8 cellular contexts compared by ENCODE assay signal in the genomic region with DNA sequence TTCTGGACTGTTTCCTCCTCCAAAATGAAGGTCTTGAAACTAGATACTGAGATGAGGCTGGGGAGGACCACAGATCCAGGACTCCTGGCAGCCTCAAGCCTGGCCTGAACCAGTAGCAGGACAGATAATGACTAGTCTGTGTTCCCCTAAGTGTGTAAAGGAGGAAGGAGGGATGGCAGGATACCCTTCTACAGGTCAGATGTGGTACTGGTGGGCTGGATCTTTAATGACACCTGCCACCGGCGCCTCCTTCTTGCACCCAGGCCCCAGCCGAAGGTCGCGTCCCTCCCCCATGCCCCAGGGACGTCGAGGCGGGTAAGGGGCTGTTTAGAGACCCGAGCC. TPM values are rescaled to one million over a fixed set of nuclear protein-coding genes. Genes with fewer than 3 reads are reported as not detected.
DNase-seq lines count a peak whose midpoint lies in the region; ATAC-seq and TF ChIP-seq lines count a peak whose summit lies in the region.

No MANE protein-coding gene starts in this region.

- H2AFZ ChIP-seq in Loucy (ENCODE audit: low read length), result peak overlapping the region; percentile 85; the same call in 1 of the 2 replicates

- H3K27me3 ChIP-seq in Loucy (ENCODE audit: insufficient read depth, low read length, poor library complexity, severe bottlenecking), result no peaks in the 10 kb centered on the region
- no peaks in the 10 kb centered on the region for H3K27me3 ChIP-seq in mononuclear cell (ENCODE audit: insufficient read depth, low read length)

- DNase-seq in coronary artery (ENCODE audit: low spot score) (no peak), KBM-7 (no peak), RPMI8226 (no peak)

- in situ Hi-C loops in KBM-7 (cut with MboI; ENCODE audit: low pct_unique_long_range_greater_than_20kb, low sequenced_read_pairs), result no loop called here

- H3K4me1 ChIP-seq in Loucy (ENCODE audit: insufficient read depth, low read length, poor library complexity, severe bottlenecking) (peaks cover 21% of the 10 kb centered on the region), mononuclear cell (ENCODE audit: insufficient read depth, low read length) (peaks cover 24% of the 10 kb centered on the region)

- peaks cover 7% of the 10 kb centered on the region for H3F3A ChIP-seq in Loucy (ENCODE audit: low read depth)

- no peaks in the 10 kb centered on the region for H3K9me2 ChIP-seq in Loucy (replicated peaks; ENCODE audit: low read depth, low read length)

- peak overlapping the region; percentile 94 for H3K9ac ChIP-seq in Loucy (ENCODE audit: low read depth, low read length, poor library complexity, severe bottlenecking)

- peaks cover 29% of the 10 kb centered on the region; the same call in 1 of the 2 replicates for H3K36me3 ChIP-seq in Loucy (ENCODE audit: insufficient read depth, low read length)

- ATAC-seq in GM21619 (IDR thresholded peaks at IDR 0.05; ENCODE audit: unreplicated experiment) (no peak), HG03280 (IDR thresholded peaks at IDR 0.05; ENCODE audit: unreplicated experiment) (no peak)

- peak overlapping the region; percentile 91 to 97 for H3K27ac ChIP-seq in coronary artery

- peaks cover 3% of the 10 kb centered on the region for H4K20me1 ChIP-seq in Loucy (ENCODE audit: insufficient read depth, low read length, poor library complexity, severe bottlenecking)

- peaks cover 36% of the 10 kb centered on the region for H3K79me2 ChIP-seq in Loucy (ENCODE audit: insufficient read depth, low read length)

- no peak for TF ChIP-seq CTCF in GM12875 (IDR thresholded peaks at IDR 0.05; ENCODE audit: borderline replicate concordance, insufficient read depth, low read depth, low read length)
- no peak for TF ChIP-seq CTCF in Loucy (conservative IDR thresholded peaks at IDR 0.05; ENCODE audit: low read length)
- TF ChIP-seq CTCF in coronary artery (IDR thresholded peaks at IDR 0.05), result no peak

- peak overlapping the region; percentile 93 for H3K4me3 ChIP-seq in GM12875 (ENCODE audit: low read depth, low read length)
- peak overlapping the region; percentile 86 for H3K4me3 ChIP-seq in Loucy (ENCODE audit: low read length, poor library complexity, severe bottlenecking)
- H3K4me3 ChIP-seq in coronary artery, result peak overlapping the region; percentile 94
- peak overlapping the region; percentile 95 for H3K4me3 ChIP-seq in mononuclear cell (ENCODE audit: low read length)

- H3K4me2 ChIP-seq in Loucy (ENCODE audit: low read depth, low read length, poor library complexity, severe bottlenecking), result peak overlapping the region; percentile 93

- H3K9me3 ChIP-seq in Loucy (ENCODE audit: insufficient read depth, low read depth, low read length), result no peaks in the 10 kb centered on the region
- no peaks in the 10 kb centered on the region for H3K9me3 ChIP-seq in mononuclear cell (ENCODE audit: low read depth, low read length)

RNA-seq across cellular contexts. Expression of a gene that starts 0.6 kb away (rescaled TPM):
- 21.5 TPM for total RNA-seq in mononuclear cell

RNA-seq across cellular contexts. Expression of a gene that starts 12.8 kb away (rescaled TPM):
- total RNA-seq in mononuclear cell, result 3.1 TPM

RNA-seq across cellular contexts. Expression of a gene that starts 15.5 kb away (rescaled TPM):
- 262 TPM for total RNA-seq in mononuclear cell

RNA-seq across cellular contexts. Expression of a gene that starts 26.2 kb away (rescaled TPM):
- total RNA-seq in mononuclear cell, result 143 TPM

RNA-seq across cellular contexts. Expression of a gene that starts 46.1 kb away (rescaled TPM):
- total RNA-seq in mononuclear cell, result 15.4 TPM
